In genomic region chr2:231708773-231709635, GRCh38 we compare ENCODE assay signal across 8 cellular contexts. TPM values are rescaled to one million over a fixed set of nuclear protein-coding genes. Genes with fewer than 3 reads are reported as not detected.
DNase-seq lines count a peak whose midpoint lies in the region; ATAC-seq, FAIRE-seq and TF ChIP-seq lines count a peak whose summit lies in the region.

No MANE protein-coding gene starts in this region.

- peaks cover 25% of the 10 kb centered on the region for H3K4me1 Mint-ChIP-seq in GM23338
- peaks cover 38 to 43% (median 41%) of the 10 kb centered on the region in 3 donors for H3K4me1 Mint-ChIP-seq in T-cell

- peaks cover 72% of the 10 kb centered on the region for H3K79me2 ChIP-seq in GM23338 (replicated peaks; ENCODE audit: insufficient read depth)

- peaks cover 50% of the 10 kb centered on the region for H3K36me3 Mint-ChIP-seq in GM23338 (ENCODE audit: low read depth)
- peaks cover 20% of the 10 kb centered on the region for H3K36me3 Mint-ChIP-seq in T-cell

- peaks cover 29% of the 10 kb centered on the region for H3K36me3 ChIP-seq in GM23338 (ENCODE audit: insufficient read depth)
- peaks cover 8 to 9% of the 10 kb centered on the region in 2 donors for H3K36me3 ChIP-seq in kidney (ENCODE audit: control insufficient read depth in 1 of 2, insufficient read depth in 2 of 2, low read length in 2 of 2)

- DNase-seq in GM23338 (ENCODE audit: low spot score) (no peak), T-cell (peak; percentile 33 to 71 (median 53)), astrocyte of the spinal cord (ENCODE audit: low read depth, low spot score) (peak; percentile 35), kidney (peak; percentile 90), HuH-7.5 (ENCODE audit: low spot score) (no peak), GM19239 (ENCODE audit: insufficient read length, low spot score) (no peak)
- peak; percentile 60 for DNase-seq in stimulated activated CD4-positive, alpha-beta T cell treated with anti-CD3 and anti-CD28 coated beads, Interleukin-4, amount 100 ng/mL, for 24 hours

- H3K4me2 ChIP-seq in GM23338 = peak overlapping the region; percentile 100

- H3K27me3 Mint-ChIP-seq in GM23338 (ENCODE audit: insufficient read depth, low read depth, poor library complexity) (peaks cover 59% of the 10 kb centered on the region), T-cell (no peaks in the 10 kb centered on the region)

- H3F3A ChIP-seq in GM23338 (replicated peaks; ENCODE audit: low read depth) = peaks cover 41% of the 10 kb centered on the region

- CTCF ChIA-PET in T-cell (lab: Charles Lee) = interaction anchor here in 1 of 2 donors (0.6 to 0.9 kb wide), 2 partner anchors 22 to 100 kb away, joined by 3 to 4 read pairs; no protein-coding TSS in a partner anchor

- H3K9ac ChIP-seq in kidney (ENCODE audit: low read length in 2 of 2) = peak overlapping the region; percentile 94 to 99

- H3K27me3 ChIP-seq in GM23338 (ENCODE audit: insufficient read depth) = no peaks in the 10 kb centered on the region

- H3K4me3 Mint-ChIP-seq in GM23338 (peak overlapping the region; percentile 99), T-cell (peak overlapping the region; percentile 92 to 99 (median 99))

- H3K4me1 ChIP-seq in GM23338 (ENCODE audit: insufficient read depth) (peaks cover 29% of the 10 kb centered on the region), kidney (ENCODE audit: control insufficient read depth in 1 of 2, insufficient read depth in 1 of 2, low read depth in 1 of 2, low read length in 2 of 2) (peaks cover 19 to 22% of the 10 kb centered on the region in 2 donors)

- TF ChIP-seq CTCF in GM23338 (conservative IDR thresholded peaks at IDR 0.05; ENCODE audit: low read depth in 2 of 2) (no peak), astrocyte of the spinal cord (IDR thresholded peaks at IDR 0.05; ENCODE audit: low read depth, low read length) (no peak), kidney (IDR thresholded peaks at IDR 0.05; ENCODE audit: borderline replicate concordance, extremely low read depth, insufficient read depth) (no peak)

- H3K9me3 ChIP-seq in kidney (ENCODE audit: control insufficient read depth in 1 of 2, low read length in 2 of 2) = no peaks in the 10 kb centered on the region

- H3K27ac Mint-ChIP-seq in GM23338 = peak overlapping the region; percentile 100
- peak overlapping the region; percentile 99 to 100 for H3K27ac Mint-ChIP-seq in T-cell

- POLR2A ChIA-PET in T-cell (lab: Charles Lee) = interaction anchor here in 1 of 2 donors (0.6 kb wide), 1 partner anchor 104 kb away, joined by 5 read pairs; no protein-coding TSS in a partner anchor

- peak overlapping the region; percentile 88 for H3K4me3 ChIP-seq in GM23338
- peak overlapping the region; percentile 82 for H3K4me3 ChIP-seq in astrocyte of the spinal cord (ENCODE audit: low read depth, low read length)
- peak overlapping the region; percentile 70 to 83 for H3K4me3 ChIP-seq in kidney (ENCODE audit: low read length in 2 of 2)

- H3K27ac ChIP-seq in GM23338 (ENCODE audit: low read depth) = peak overlapping the region; percentile 99
- H3K27ac ChIP-seq in kidney (ENCODE audit: low read depth in 2 of 2, low read length in 2 of 2) = peak overlapping the region; percentile 99 to 100

- in situ Hi-C loops in astrocyte of the spinal cord (cut with HindIII; ENCODE audit: low sequenced_read_pairs) = no loop called here

- no peaks in the 10 kb centered on the region for H3K9me2 ChIP-seq in GM23338 (ENCODE audit: insufficient read depth)

- no peak overlapping the region for H2AFZ ChIP-seq in GM23338

- peaks cover 17% of the 10 kb centered on the region for H4K20me1 ChIP-seq in GM23338 (replicated peaks; ENCODE audit: insufficient read depth)

- H3K9me3 Mint-ChIP-seq in GM23338 (peaks cover 22% of the 10 kb centered on the region), T-cell (no peaks in the 10 kb centered on the region)

- FAIRE-seq in kidney (lab: Jason Lieb, UNC) (no peak), GM19239 (lab: Jason Lieb, UNC) (no peak)

- ATAC-seq in GM23338 (no peak), T-cell (replicated peaks in 1 of 4) (peak in 1 of 4 experiments; percentile 0), GM18502 (IDR thresholded peaks at IDR 0.05; ENCODE audit: poor library complexity, unreplicated experiment) (no peak)

- intact Hi-C loops in kidney (cut with DNase I) = no loop called here

TF ChIP-seq in GM23338, 12 proteins besides CTCF, POLR2A, EP300 and RAD21 (continues in another document):
- TF ChIP-seq CREB1 (CRISPR knock-in tag; IDR thresholded peaks at IDR 0.05; ENCODE audit: low read depth) (no peak), NANOG (IDR thresholded peaks at IDR 0.05; ENCODE audit: borderline replicate concordance) (no peak), JUNB (IDR thresholded peaks at IDR 0.05; ENCODE audit: unreplicated experiment) (no peak), EZH2phosphoT487 (IDR thresholded peaks at IDR 0.05; ENCODE audit: unreplicated experiment) (no peak), ZNF114 (CRISPR knock-in tag; IDR thresholded peaks at IDR 0.05) (no peak), STAT1 (IDR thresholded peaks at IDR 0.05; ENCODE audit: unreplicated experiment) (no peak), POLR2AphosphoS5 (IDR thresholded peaks at IDR 0.05; ENCODE audit: low read depth) (no peak; the same call in 1 of the 2 replicates), EZH2 (IDR thresholded peaks at IDR 0.05; ENCODE audit: low read depth, unreplicated experiment) (no peak), ETS1 (IDR thresholded peaks at IDR 0.05) (no peak), ZNF331 (CRISPR knock-in tag; IDR thresholded peaks at IDR 0.05; ENCODE audit: low read depth) (no peak)

RNA-seq across cellular contexts. Expression of gene PTMA, which starts 0.7 kb away (rescaled TPM):
- total RNA-seq in GM23338 (2014; rRNA removed; shearing (Covaris generic)) = 1,861 and 2,007 TPM in 2 replicates
- 8,990 and 10,188 TPM in 2 replicates for polyA plus RNA-seq in GM23338 (2016; fragmentation: Nextera tagmentation; extraction: Ambion mirVana)
- 1,000 to 10,000 TPM; 1,067 to 1,378 (median 1,149) TPM for total RNA-seq in T-cell
- total RNA-seq in kidney = 1,173 TPM
- polyA plus RNA-seq in kidney (ENCODE audit: insufficient read depth, low read depth, low replicate concordance) = 825 TPM

Comparison
In these comparisons a context has a peak if more than half of its experiments do, and no peak if none do; other contexts are left out.
1. DNase-seq: peak in T-cell (34 of 34), astrocyte of the spinal cord (single experiment), kidney (single experiment) and stimulated activated CD4-positive, alpha-beta T cell treated with anti-CD3 and anti-CD28 coated beads, Interleukin-4, amount 100 ng/mL, for 24 hours (single experiment); none in GM23338 (single experiment), HuH-7.5 (single experiment) and GM19239 (single experiment).
2. Peak in every context shown above with its lines, with median percentiles within 50 percentile points of each other: H3K4me3 ChIP-seq.